In the genomic region with DNA sequence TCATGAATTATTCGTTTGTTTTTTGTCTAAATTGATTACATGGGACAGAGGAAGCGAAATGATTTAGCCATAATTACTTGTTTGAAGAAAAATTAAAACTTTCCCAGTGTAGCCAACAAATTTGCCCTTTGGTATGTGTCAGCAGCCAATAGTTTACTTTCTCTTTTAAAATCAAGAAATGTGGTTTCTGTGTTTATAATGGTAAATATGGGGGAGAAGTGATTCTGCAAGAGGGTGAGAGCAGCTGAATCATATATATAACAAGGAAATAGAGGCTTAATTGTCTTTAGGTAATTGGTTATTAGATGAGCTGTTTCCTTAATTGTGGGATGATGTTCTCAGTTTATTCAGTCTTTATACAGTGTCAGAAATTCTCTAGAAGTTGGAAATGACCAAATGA, we compare ENCODE assay signal across 23 cellular contexts.
"Had no signal": no experiment of that assay in that cellular context is flagged by ENCODE, and none has a peak within 500 bp of the region (broad histone marks: within the 10 kb centered on the region; RNA-seq: fewer than 3 reads in every experiment).

No MANE protein-coding gene starts in this region.

- H3K27ac Mint-ChIP-seq: activated B cell treated with CpG ODN at 0.5 μM for 24 hours; activated CD4-positive, alpha-beta memory T cell treated with anti-CD3 and anti-CD28 coated beads, Interleukin-2, amount 10 ng/mL, durations not matched to agents 7 days and 5 days; activated naive CD4-positive, alpha-beta T cell treated with anti-CD3 and anti-CD28 coated beads, Interleukin-2, amount 50 U/mL, for 72 hours; activated naive CD8-positive, alpha-beta T cell treated with anti-CD3 and anti-CD28 coated beads, Interleukin-2, amount 50 U/mL, for 24 hours; brain; T-cell had no signal

- H3K27ac ChIP-seq: SK-N-MC had no signal

- H3K4me3 Mint-ChIP-seq: activated B cell treated with CpG ODN at 0.5 μM for 24 hours; activated CD4-positive, alpha-beta memory T cell treated with anti-CD3 and anti-CD28 coated beads, Interleukin-2, amount 10 ng/mL, durations not matched to agents 7 days and 5 days; activated naive CD8-positive, alpha-beta T cell treated with anti-CD3 and anti-CD28 coated beads, Interleukin-2, amount 50 U/mL, for 24 hours; brain; T-cell had no signal

- H3K9me3 Mint-ChIP-seq: activated B cell treated with CpG ODN at 0.5 μM for 24 hours; activated CD4-positive, alpha-beta memory T cell treated with anti-CD3 and anti-CD28 coated beads, Interleukin-2, amount 10 ng/mL, durations not matched to agents 7 days and 5 days; activated naive CD4-positive, alpha-beta T cell treated with anti-CD3 and anti-CD28 coated beads, Interleukin-2, amount 50 U/mL, for 72 hours; activated naive CD8-positive, alpha-beta T cell treated with anti-CD3 and anti-CD28 coated beads, Interleukin-2, amount 50 U/mL, for 24 hours; brain; T-cell had no signal

- ATAC-seq: activated naive CD8-positive, alpha-beta T cell treated with anti-CD3 and anti-CD28 coated beads, Interleukin-2, amount 50 U/mL, for 24 hours; Right ventricle myocardium inferior; T-cell had no signal

- H3K4me1 Mint-ChIP-seq: activated B cell treated with CpG ODN at 0.5 μM for 24 hours; activated naive CD8-positive, alpha-beta T cell treated with anti-CD3 and anti-CD28 coated beads, Interleukin-2, amount 50 U/mL, for 24 hours; T-cell had no signal

- H3K4me3 ChIP-seq: SK-N-MC had no signal

- H3K27me3 Mint-ChIP-seq: activated B cell treated with CpG ODN at 0.5 μM for 24 hours; activated CD4-positive, alpha-beta memory T cell treated with anti-CD3 and anti-CD28 coated beads, Interleukin-2, amount 10 ng/mL, durations not matched to agents 7 days and 5 days; activated naive CD8-positive, alpha-beta T cell treated with anti-CD3 and anti-CD28 coated beads, Interleukin-2, amount 50 U/mL, for 24 hours; brain; T-cell had no signal

- DNase-seq: activated B cell treated with CpG ODN at 0.5 μM for 24 hours; activated CD4-positive, alpha-beta memory T cell treated with anti-CD3 and anti-CD28 coated beads, Interleukin-2, amount 10 ng/mL, durations not matched to agents 7 days and 5 days; activated CD4-positive, alpha-beta T cell treated with anti-CD3 and anti-CD28 coated beads for 1 hour; activated CD4-positive, alpha-beta T cell treated with anti-CD3 and anti-CD28 coated beads, Interleukin-2, amount 50 U/mL, for 1 hour; activated CD8-positive, alpha-beta memory T cell treated with anti-CD3 and anti-CD28 coated beads, Interleukin-2, amount 50 U/mL, for 4 hours; activated naive CD8-positive, alpha-beta T cell treated with anti-CD3 and anti-CD28 coated beads, Interleukin-2, amount 50 U/mL, for 24 hours; activated T-cell treated with anti-CD3 and anti-CD28 coated beads, Interleukin-2, amount 50 U/mL, for 1 hour; amygdala; KG1; NCI-H1048; NCI-H1694; NCI-H2029; NCI-H345; NCI-H510A; NCI-H526 treated with DMSO at 0.1 percent for 48 hours; NCI-H82; RPMI8226; T-cell; T1000 had no signal
